In the genomic region with DNA sequence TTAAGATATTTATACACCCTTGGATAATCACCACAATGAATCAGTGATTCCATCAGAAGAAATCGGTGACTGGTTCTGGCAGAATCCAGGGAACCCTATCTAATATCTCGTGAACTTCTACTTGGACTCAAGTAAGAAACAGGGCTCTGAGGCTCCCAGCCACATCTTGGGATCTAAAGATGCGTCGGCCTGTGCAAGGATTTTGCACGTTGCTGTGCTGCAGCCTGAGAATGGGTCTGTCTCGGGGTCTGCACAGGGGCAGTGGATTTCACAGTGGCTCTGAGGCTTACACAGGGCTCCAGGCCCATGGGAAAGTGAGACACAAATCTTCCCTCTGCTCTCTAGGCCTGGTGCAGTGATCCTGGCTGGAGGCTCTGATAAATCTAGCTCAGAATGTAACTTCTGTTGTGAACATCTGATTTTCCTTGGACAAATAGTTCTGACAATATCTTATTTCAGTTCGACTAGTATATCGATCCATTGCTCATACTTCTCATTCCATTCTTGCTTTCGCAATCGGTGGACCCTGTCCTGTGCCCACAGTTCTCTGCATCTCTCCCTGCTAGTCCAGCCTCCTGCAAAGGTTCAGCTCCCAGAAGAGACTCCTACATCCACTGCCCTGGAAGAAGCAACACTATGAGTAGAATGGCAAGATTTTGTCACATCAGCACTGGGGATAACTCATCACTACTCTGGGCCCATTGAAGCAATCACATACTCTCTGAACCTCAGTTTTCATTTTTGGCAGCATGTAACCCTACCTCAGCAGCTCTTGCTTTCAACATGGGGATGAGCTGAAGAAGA, we compare ENCODE assay signal across 1 cellular context.
TF ChIP-seq lines count a peak whose summit lies in the region.

No MANE protein-coding gene starts in this region.

TF ChIP-seq in HepG2, 621 proteins besides CTCF, POLR2A, EP300 and RAD21 (continued from another document and continues in another):
- TF ChIP-seq, protein P1, sequence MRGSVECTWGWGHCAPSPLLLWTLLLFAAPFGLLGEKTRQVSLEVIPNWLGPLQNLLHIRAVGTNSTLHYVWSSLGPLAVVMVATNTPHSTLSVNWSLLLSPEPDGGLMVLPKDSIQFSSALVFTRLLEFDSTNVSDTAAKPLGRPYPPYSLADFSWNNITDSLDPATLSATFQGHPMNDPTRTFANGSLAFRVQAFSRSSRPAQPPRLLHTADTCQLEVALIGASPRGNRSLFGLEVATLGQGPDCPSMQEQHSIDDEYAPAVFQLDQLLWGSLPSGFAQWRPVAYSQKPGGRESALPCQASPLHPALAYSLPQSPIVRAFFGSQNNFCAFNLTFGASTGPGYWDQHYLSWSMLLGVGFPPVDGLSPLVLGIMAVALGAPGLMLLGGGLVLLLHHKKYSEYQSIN (CRISPR knock-in tag; IDR thresholded peaks at IDR 0.05; ENCODE audit: borderline replicate concordance) = no peak
- TF ChIP-seq KDM5A (IDR thresholded peaks at IDR 0.05; ENCODE audit: borderline replicate concordance, low read length) = no peak
- TF ChIP-seq, protein P2, sequence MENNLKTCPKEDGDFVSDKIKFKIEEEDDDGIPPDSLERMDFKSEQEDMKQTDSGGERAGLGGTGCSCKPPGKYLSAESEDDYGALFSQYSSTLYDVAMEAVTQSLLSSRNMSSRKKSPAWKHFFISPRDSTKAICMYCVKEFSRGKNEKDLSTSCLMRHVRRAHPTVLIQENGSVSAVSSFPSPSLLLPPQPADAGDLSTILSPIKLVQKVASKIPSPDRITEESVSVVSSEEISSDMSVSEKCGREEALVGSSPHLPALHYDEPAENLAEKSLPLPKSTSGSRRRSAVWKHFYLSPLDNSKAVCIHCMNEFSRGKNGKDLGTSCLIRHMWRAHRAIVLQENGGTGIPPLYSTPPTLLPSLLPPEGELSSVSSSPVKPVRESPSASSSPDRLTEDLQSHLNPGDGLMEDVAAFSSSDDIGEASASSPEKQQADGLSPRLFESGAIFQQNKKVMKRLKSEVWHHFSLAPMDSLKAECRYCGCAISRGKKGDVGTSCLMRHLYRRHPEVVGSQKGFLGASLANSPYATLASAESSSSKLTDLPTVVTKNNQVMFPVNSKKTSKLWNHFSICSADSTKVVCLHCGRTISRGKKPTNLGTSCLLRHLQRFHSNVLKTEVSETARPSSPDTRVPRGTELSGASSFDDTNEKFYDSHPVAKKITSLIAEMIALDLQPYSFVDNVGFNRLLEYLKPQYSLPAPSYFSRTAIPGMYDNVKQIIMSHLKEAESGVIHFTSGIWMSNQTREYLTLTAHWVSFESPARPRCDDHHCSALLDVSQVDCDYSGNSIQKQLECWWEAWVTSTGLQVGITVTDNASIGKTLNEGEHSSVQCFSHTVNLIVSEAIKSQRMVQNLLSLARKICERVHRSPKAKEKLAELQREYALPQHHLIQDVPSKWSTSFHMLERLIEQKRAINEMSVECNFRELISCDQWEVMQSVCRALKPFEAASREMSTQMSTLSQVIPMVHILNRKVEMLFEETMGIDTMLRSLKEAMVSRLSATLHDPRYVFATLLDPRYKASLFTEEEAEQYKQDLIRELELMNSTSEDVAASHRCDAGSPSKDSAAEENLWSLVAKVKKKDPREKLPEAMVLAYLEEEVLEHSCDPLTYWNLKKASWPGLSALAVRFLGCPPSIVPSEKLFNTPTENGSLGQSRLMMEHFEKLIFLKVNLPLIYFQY (CRISPR knock-in tag; IDR thresholded peaks at IDR 0.05; ENCODE audit: borderline replicate concordance) = 0 out of 2 replicates have a peak, but pooled peaks have one; percentile 32
- TF ChIP-seq TCF12 (IDR thresholded peaks at IDR 0.05) = no peak
- no peak for TF ChIP-seq TCF12 (CRISPR knock-in tag; IDR thresholded peaks at IDR 0.05)
- TF ChIP-seq, protein P3, sequence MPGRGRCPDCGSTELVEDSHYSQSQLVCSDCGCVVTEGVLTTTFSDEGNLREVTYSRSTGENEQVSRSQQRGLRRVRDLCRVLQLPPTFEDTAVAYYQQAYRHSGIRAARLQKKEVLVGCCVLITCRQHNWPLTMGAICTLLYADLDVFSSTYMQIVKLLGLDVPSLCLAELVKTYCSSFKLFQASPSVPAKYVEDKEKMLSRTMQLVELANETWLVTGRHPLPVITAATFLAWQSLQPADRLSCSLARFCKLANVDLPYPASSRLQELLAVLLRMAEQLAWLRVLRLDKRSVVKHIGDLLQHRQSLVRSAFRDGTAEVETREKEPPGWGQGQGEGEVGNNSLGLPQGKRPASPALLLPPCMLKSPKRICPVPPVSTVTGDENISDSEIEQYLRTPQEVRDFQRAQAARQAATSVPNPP (CRISPR knock-in tag; IDR thresholded peaks at IDR 0.05) = no peak; the same call in 1 of the 2 replicates
- TF ChIP-seq, protein P4, sequence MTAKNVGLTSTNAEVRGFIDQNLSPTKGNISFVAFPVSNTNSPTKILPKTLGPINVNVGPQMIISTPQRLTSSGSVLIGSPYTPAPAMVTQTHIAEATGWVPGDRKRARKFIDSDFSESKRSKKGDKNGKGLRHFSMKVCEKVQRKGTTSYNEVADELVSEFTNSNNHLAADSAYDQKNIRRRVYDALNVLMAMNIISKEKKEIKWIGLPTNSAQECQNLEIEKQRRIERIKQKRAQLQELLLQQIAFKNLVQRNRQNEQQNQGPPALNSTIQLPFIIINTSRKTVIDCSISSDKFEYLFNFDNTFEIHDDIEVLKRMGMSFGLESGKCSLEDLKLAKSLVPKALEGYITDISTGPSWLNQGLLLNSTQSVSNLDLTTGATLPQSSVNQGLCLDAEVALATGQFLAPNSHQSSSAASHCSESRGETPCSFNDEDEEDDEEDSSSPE (CRISPR knock-in tag; IDR thresholded peaks at IDR 0.05) = no peak
- peak; percentile 59; the same call in 1 of the 2 replicates for TF ChIP-seq THAP11 (CRISPR knock-in tag; IDR thresholded peaks at IDR 0.05)
- TF ChIP-seq ZMYM4 (CRISPR knock-in tag; IDR thresholded peaks at IDR 0.05) = peak; percentile 64; the same call in 1 of the 2 replicates
- TF ChIP-seq, protein P5, sequence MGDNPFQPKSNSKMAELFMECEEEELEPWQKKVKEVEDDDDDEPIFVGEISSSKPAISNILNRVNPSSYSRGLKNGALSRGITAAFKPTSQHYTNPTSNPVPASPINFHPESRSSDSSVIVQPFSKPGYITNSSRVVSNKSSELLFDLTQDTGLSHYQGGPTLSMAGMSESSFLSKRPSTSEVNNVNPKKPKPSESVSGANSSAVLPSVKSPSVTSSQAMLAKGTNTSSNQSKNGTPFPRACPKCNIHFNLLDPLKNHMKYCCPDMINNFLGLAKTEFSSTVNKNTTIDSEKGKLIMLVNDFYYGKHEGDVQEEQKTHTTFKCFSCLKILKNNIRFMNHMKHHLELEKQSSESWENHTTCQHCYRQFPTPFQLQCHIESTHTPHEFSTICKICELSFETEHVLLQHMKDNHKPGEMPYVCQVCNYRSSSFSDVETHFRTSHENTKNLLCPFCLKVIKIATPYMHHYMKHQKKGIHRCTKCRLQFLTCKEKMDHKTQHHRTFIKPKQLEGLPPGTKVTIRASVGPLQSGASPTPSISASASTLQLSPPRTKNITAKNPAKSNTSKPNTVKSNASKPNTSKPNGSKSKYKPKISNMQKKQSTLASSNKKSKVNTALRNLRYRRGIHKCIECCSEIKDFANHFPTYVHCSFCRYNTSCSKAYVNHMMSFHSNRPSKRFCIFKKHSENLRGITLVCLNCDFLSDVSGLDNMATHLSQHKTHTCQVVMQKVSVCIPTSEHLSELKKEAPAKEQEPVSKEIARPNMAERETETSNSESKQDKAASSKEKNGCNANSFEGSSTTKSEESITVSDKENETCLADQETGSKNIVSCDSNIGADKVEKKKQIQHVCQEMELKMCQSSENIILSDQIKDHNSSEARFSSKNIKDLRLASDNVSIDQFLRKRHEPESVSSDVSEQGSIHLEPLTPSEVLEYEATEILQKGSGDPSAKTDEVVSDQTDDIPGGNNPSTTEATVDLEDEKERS (CRISPR knock-in tag; IDR thresholded peaks at IDR 0.05) = no peak; the same call in 1 of the 2 replicates
- peak; percentile 57; the same call in 1 of the 2 replicates for TF ChIP-seq ZBTB20 (CRISPR knock-in tag; IDR thresholded peaks at IDR 0.05; ENCODE audit: borderline replicate concordance, low read depth)
- TF ChIP-seq SIN3A (IDR thresholded peaks at IDR 0.05; ENCODE audit: borderline replicate concordance, low read depth, low read length) = no peak
- TF ChIP-seq ATF1 (CRISPR knock-in tag; IDR thresholded peaks at IDR 0.05) = no peak
- TF ChIP-seq KAT2B (IDR thresholded peaks at IDR 0.05; ENCODE audit: borderline replicate concordance, low read depth, low read length) = peak; percentile 88
- TF ChIP-seq BORCS8-MEF2B (CRISPR knock-in tag; IDR thresholded peaks at IDR 0.05) = no peak
- TF ChIP-seq NFATC3 (CRISPR knock-in tag; IDR thresholded peaks at IDR 0.05) = no peak
- peak; percentile 40 for TF ChIP-seq SKI (IDR thresholded peaks at IDR 0.05; ENCODE audit: partially characterized antibody)
- peak; percentile 80 for TF ChIP-seq FOXA3 (CRISPR knock-in tag; IDR thresholded peaks at IDR 0.05)
- TF ChIP-seq, protein P6, sequence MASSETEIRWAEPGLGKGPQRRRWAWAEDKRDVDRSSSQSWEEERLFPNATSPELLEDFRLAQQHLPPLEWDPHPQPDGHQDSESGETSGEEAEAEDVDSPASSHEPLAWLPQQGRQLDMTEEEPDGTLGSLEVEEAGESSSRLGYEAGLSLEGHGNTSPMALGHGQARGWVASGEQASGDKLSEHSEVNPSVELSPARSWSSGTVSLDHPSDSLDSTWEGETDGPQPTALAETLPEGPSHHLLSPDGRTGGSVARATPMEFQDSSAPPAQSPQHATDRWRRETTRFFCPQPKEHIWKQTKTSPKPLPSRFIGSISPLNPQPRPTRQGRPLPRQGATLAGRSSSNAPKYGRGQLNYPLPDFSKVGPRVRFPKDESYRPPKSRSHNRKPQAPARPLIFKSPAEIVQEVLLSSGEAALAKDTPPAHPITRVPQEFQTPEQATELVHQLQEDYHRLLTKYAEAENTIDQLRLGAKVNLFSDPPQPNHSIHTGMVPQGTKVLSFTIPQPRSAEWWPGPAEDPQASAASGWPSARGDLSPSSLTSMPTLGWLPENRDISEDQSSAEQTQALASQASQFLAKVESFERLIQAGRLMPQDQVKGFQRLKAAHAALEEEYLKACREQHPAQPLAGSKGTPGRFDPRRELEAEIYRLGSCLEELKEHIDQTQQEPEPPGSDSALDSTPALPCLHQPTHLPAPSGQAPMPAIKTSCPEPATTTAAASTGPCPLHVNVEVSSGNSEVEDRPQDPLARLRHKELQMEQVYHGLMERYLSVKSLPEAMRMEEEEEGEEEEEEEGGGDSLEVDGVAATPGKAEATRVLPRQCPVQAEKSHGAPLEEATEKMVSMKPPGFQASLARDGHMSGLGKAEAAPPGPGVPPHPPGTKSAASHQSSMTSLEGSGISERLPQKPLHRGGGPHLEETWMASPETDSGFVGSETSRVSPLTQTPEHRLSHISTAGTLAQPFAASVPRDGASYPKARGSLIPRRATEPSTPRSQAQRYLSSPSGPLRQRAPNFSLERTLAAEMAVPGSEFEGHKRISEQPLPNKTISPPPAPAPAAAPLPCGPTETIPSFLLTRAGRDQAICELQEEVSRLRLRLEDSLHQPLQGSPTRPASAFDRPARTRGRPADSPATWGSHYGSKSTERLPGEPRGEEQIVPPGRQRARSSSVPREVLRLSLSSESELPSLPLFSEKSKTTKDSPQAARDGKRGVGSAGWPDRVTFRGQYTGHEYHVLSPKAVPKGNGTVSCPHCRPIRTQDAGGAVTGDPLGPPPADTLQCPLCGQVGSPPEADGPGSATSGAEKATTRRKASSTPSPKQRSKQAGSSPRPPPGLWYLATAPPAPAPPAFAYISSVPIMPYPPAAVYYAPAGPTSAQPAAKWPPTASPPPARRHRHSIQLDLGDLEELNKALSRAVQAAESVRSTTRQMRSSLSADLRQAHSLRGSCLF (CRISPR knock-in tag; IDR thresholded peaks at IDR 0.05; ENCODE audit: borderline replicate concordance) = no peak
- TF ChIP-seq ZNF7 (CRISPR knock-in tag; IDR thresholded peaks at IDR 0.05) = no peak
- TF ChIP-seq, protein P7, sequence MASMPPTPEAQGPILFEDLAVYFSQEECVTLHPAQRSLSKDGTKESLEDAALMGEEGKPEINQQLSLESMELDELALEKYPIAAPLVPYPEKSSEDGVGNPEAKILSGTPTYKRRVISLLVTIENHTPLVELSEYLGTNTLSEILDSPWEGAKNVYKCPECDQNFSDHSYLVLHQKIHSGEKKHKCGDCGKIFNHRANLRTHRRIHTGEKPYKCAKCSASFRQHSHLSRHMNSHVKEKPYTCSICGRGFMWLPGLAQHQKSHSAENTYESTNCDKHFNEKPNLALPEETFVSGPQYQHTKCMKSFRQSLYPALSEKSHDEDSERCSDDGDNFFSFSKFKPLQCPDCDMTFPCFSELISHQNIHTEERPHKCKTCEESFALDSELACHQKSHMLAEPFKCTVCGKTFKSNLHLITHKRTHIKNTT (CRISPR knock-in tag; IDR thresholded peaks at IDR 0.05) = no peak
- TF ChIP-seq TEAD3 (CRISPR knock-in tag; optimal IDR thresholded peaks at IDR 0.05; ENCODE audit: borderline replicate concordance) = peak; percentile 100
- peak; percentile 78 for TF ChIP-seq IRF2 (CRISPR knock-in tag; IDR thresholded peaks at IDR 0.05)
- no peak for TF ChIP-seq NONO (IDR thresholded peaks at IDR 0.05)
- TF ChIP-seq NONO (CRISPR knock-in tag; conservative IDR thresholded peaks at IDR 0.05) = peak; percentile 81
- 0 out of 2 replicates have a peak, but pooled peaks have one; percentile 30 for TF ChIP-seq MEIS2 (CRISPR knock-in tag; IDR thresholded peaks at IDR 0.05)
- TF ChIP-seq ELF3 (CRISPR knock-in tag; IDR thresholded peaks at IDR 0.05) = peak; percentile 68; the same call in 1 of the 2 replicates
- TF ChIP-seq, protein P8, sequence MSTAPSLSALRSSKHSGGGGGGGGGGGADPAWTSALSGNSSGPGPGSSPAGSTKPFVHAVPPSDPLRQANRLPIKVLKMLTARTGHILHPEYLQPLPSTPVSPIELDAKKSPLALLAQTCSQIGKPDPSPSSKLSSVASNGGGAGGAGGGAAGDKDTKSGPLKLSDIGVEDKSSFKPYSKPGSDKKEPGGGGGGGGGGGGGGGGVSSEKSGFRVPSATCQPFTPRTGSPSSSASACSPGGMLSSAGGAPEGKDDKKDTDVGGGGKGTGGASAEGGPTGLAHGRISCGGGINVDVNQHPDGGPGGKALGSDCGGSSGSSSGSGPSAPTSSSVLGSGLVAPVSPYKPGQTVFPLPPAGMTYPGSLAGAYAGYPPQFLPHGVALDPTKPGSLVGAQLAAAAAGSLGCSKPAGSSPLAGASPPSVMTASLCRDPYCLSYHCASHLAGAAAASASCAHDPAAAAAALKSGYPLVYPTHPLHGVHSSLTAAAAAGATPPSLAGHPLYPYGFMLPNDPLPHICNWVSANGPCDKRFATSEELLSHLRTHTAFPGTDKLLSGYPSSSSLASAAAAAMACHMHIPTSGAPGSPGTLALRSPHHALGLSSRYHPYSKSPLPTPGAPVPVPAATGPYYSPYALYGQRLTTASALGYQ (CRISPR knock-in tag; IDR thresholded peaks at IDR 0.05) = 0 out of 2 replicates have a peak, but pooled peaks have one; percentile 56
- peak; percentile 96; the same call in 1 of the 2 replicates for TF ChIP-seq ZNF292 (CRISPR knock-in tag; IDR thresholded peaks at IDR 0.05; ENCODE audit: borderline replicate concordance, low read depth)
- TF ChIP-seq SOX6 (IDR thresholded peaks at IDR 0.05) = no peak
- TF ChIP-seq SOX6 (CRISPR knock-in tag; IDR thresholded peaks at IDR 0.05) = peak; percentile 91
- TF ChIP-seq ZNF331 (CRISPR knock-in tag; IDR thresholded peaks at IDR 0.05) = peak; percentile 72; the same call in 1 of the 2 replicates
- no peak for TF ChIP-seq NAIF1 (CRISPR knock-in tag; IDR thresholded peaks at IDR 0.05; ENCODE audit: borderline replicate concordance)
- peak; percentile 90 for TF ChIP-seq HNF4G (IDR thresholded peaks at IDR 0.05; ENCODE audit: borderline replicate concordance, low read depth, low read length)
- peak; percentile 82; the same call in 1 of the 2 replicates for TF ChIP-seq HNF4G (CRISPR knock-in tag; IDR thresholded peaks at IDR 0.05; ENCODE audit: borderline replicate concordance, low read depth)
- TF ChIP-seq ZFP37 (CRISPR knock-in tag; IDR thresholded peaks at IDR 0.05; ENCODE audit: borderline replicate concordance) = no peak
